In genomic region chr6:28506807-28507475, GRCh38 we compare ENCODE assay signal across 2 cellular contexts.
TF ChIP-seq lines count a peak whose summit lies in the region.

No MANE protein-coding gene starts in this region.

TF ChIP-seq in WTC11, 78 proteins besides CTCF, POLR2A, EP300 and RAD21:
- TF ChIP-seq ZNF281 (CRISPR knock-in tag; IDR thresholded peaks at IDR 0.05) (no peak), NFATC4 (CRISPR knock-in tag; IDR thresholded peaks at IDR 0.05) (no peak)

TF ChIP-seq in HepG2, 621 proteins besides CTCF, POLR2A, EP300 and RAD21:
- TF ChIP-seq ZNF883 (CRISPR knock-in tag; IDR thresholded peaks at IDR 0.05; ENCODE audit: not compliant biosample characterization) (no peak), ZNF879 (CRISPR knock-in tag; IDR thresholded peaks at IDR 0.05) (no peak)
